8 cellular contexts compared by ENCODE assay signal in the genomic region with DNA sequence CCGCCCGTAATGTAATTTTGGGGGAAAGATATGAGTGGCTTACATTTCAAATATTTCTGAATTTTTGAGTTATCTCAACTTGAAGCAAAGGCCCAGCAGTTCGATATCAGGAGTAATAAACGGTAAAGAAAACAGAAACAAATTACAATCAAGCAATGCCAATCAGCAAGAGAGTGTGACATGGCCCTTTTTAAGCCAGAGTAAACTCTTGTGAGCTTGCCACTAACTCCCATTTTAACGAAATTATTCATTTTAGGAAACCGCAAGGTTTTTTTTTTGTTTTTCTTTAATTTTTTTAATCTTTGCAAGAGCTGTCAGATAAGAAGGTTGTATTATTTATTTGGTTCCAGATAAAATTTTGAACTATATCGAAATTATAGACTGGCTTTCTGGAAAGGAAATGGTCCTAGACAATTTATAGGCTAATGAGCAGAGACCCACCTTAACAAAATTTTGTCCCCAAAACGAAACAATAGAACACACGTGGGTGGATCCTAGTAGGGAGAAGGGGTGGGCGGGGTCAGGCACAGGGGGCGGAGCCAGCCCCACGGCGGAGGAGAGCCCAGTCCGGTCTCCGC. TPM values are rescaled to one million over a fixed set of nuclear protein-coding genes. Genes with fewer than 3 reads are reported as not detected.
DNase-seq lines count a peak whose midpoint lies in the region; ATAC-seq and TF ChIP-seq lines count a peak whose summit lies in the region.

No MANE protein-coding gene starts in this region.

- DNase-seq in activated T-cell treated with anti-CD3 and anti-CD28 coated beads for 1 hour (ENCODE audit: low read depth) (peak; percentile 91), thoracic aorta (ENCODE audit: low spot score) (peak; percentile 97), DMS79 treated with DMSO at 0.1 percent for 48 hours (lab: John Stamatoyannopoulos, UW) (no peak)
- no peak for DNase-seq in activated T-cell treated with anti-CD3 and anti-CD28 coated beads, Interleukin-2, amount 50 U/mL, for 1 hour
- DNase-seq in central memory CD8-positive, alpha-beta T cell (ENCODE audit: low spot score in 2 of 2) = no peak

- peaks cover 9% of the 10 kb centered on the region for H3F3A ChIP-seq in SU-DHL-6 (ENCODE audit: insufficient read depth)

- H3K4me3 ChIP-seq in SU-DHL-6 (ENCODE audit: insufficient read depth, low read length, poor library complexity, severe bottlenecking) (peak overlapping the region; percentile 81), muscle layer of duodenum (ENCODE audit: low read depth in 1 of 2, low read length in 2 of 2) (peak overlapping the region; percentile 89 to 95), thoracic aorta (peak overlapping the region; percentile 96)

- no peaks in the 10 kb centered on the region for H3K27me3 ChIP-seq in SU-DHL-6 (ENCODE audit: low read length)
- H3K27me3 ChIP-seq in muscle layer of duodenum (ENCODE audit: low read depth, low read length) = no peaks in the 10 kb centered on the region
- no peaks in the 10 kb centered on the region for H3K27me3 ChIP-seq in thoracic aorta (replicated peaks; ENCODE audit: insufficient read depth)

- H3K27ac ChIP-seq in SU-DHL-6 (ENCODE audit: low read depth, low read length) = peak overlapping the region; percentile 78
- peak overlapping the region; percentile 78 for H3K27ac ChIP-seq in muscle layer of duodenum (ENCODE audit: low read length)
- H3K27ac ChIP-seq in thoracic aorta = peak overlapping the region in 1 of 2 donors; percentile 86

- H2AFZ ChIP-seq in SU-DHL-6 (ENCODE audit: low read depth, low read length, severe bottlenecking) = peak overlapping the region; percentile 82

- no peaks in the 10 kb centered on the region for H3K9me2 ChIP-seq in SU-DHL-6 (replicated peaks; ENCODE audit: insufficient read depth, low read length)

- H3K36me3 ChIP-seq in SU-DHL-6 (ENCODE audit: low read length) (no peaks in the 10 kb centered on the region), muscle layer of duodenum (ENCODE audit: control insufficient read depth in 1 of 2, insufficient read depth in 2 of 2, low read length in 2 of 2) (no peaks in the 10 kb centered on the region), thoracic aorta (no peaks in the 10 kb centered on the region)

- H3K36me3 Mint-ChIP-seq in central memory CD8-positive, alpha-beta T cell (ENCODE audit: insufficient read depth) = peaks cover 10% of the 10 kb centered on the region

- H3K79me2 ChIP-seq in SU-DHL-6 (ENCODE audit: insufficient read depth, low read length) = peaks cover 26% of the 10 kb centered on the region

- no peaks in the 10 kb centered on the region for H4K20me1 ChIP-seq in SU-DHL-6 (ENCODE audit: low read depth, low read length)

- peak; percentile 94 for ATAC-seq in central memory CD8-positive, alpha-beta T cell (replicated peaks; ENCODE audit: extremely low read depth, poor library complexity, severe bottlenecking)
- ATAC-seq in thoracic aorta (ENCODE audit: insufficient number of reproducible peaks, low FRiP score, low read depth) = no peak
- ATAC-seq in HG03354 (IDR thresholded peaks at IDR 0.05; ENCODE audit: poor library complexity, severe bottlenecking, unreplicated experiment) = no peak

- H3K4me1 ChIP-seq in muscle layer of duodenum (ENCODE audit: control insufficient read depth in 1 of 2, insufficient read depth in 2 of 2, low read length in 2 of 2) (peaks cover 0 to 10% of the 10 kb centered on the region in 2 donors), thoracic aorta (ENCODE audit: control insufficient read depth in 1 of 2, low read depth in 2 of 2) (peaks cover 6 to 11% of the 10 kb centered on the region in 2 donors)

- TF ChIP-seq CTCF in SU-DHL-6 (IDR thresholded peaks at IDR 0.05; ENCODE audit: insufficient read depth, low read length, poor library complexity, severe bottlenecking) = no peak
- no peak for TF ChIP-seq CTCF in thoracic aorta (IDR thresholded peaks at IDR 0.05)

- H3K4me3 Mint-ChIP-seq in central memory CD8-positive, alpha-beta T cell = peak overlapping the region; percentile 100

- H3K9me3 ChIP-seq in SU-DHL-6 (ENCODE audit: insufficient read depth, low read length) = no peaks in the 10 kb centered on the region
- H3K9me3 ChIP-seq in muscle layer of duodenum (ENCODE audit: control insufficient read depth in 1 of 2, low read length in 2 of 2) = no peaks in the 10 kb centered on the region
- no peaks in the 10 kb centered on the region for H3K9me3 ChIP-seq in thoracic aorta

- peak overlapping the region; percentile 79 for H3K9ac ChIP-seq in SU-DHL-6 (ENCODE audit: low read length)

- H3K27ac Mint-ChIP-seq in central memory CD8-positive, alpha-beta T cell (ENCODE audit: low read depth) = peak overlapping the region; percentile 98

- H3K9me3 Mint-ChIP-seq in central memory CD8-positive, alpha-beta T cell = no peaks in the 10 kb centered on the region

- no peaks in the 10 kb centered on the region for H3K27me3 Mint-ChIP-seq in central memory CD8-positive, alpha-beta T cell

- peaks cover 23% of the 10 kb centered on the region for H3K4me1 Mint-ChIP-seq in central memory CD8-positive, alpha-beta T cell

- H3K4me2 ChIP-seq in SU-DHL-6 (ENCODE audit: low read depth, low read length, poor library complexity, severe bottlenecking) = peak overlapping the region; percentile 96

RNA-seq across cellular contexts. Expression of gene CDK7, which starts 17.4 kb away (rescaled TPM):
- 10 to 100 TPM in 1 of 2 donors, 1 to 10 TPM in 1; 9.2 to 23.4 TPM for total RNA-seq in thoracic aorta

RNA-seq across cellular contexts. Expression of gene CENPH, which starts 27.9 kb away (rescaled TPM):
- 1 to 10 TPM; 1.3 to 1.8 TPM for total RNA-seq in thoracic aorta

RNA-seq across cellular contexts. Expression of gene CCNB1, which starts 50.3 kb away (rescaled TPM):
- 1 to 10 TPM in 1 of 2 donors, not detected in 1; 9.4 TPM for total RNA-seq in thoracic aorta

Comparison
In these comparisons a context has a peak if more than half of its experiments do, and no peak if none do; other contexts are left out.
1. DNase-seq: peak in activated T-cell treated with anti-CD3 and anti-CD28 coated beads for 1 hour (single experiment) and thoracic aorta (single experiment); none in activated T-cell treated with anti-CD3 and anti-CD28 coated beads, Interleukin-2, amount 50 U/mL, for 1 hour (single experiment), central memory CD8-positive, alpha-beta T cell (0 of 2) and DMS79 treated with DMSO at 0.1 percent for 48 hours (single experiment).
2. Peak in every context shown above with its lines, with median percentiles within 50 percentile points of each other: H3K4me3 ChIP-seq.